9 cellular contexts compared by ENCODE assay signal in genomic region chr1:31372961-31373896, GRCh38. TPM values are rescaled to one million over a fixed set of nuclear protein-coding genes. Genes with fewer than 3 reads are reported as not detected.
DNase-seq lines count a peak whose midpoint lies in the region; FAIRE-seq and TF ChIP-seq lines count a peak whose summit lies in the region.
"Had no signal": no experiment of that assay in that cellular context is flagged by ENCODE, and none has a peak within 500 bp of the region (broad histone marks: within the 10 kb centered on the region; RNA-seq: fewer than 3 reads in every experiment).

Gene FABP3, minus strand, starts transcription at chr1:31373076. Its CDS starts 62 bp downstream, at chr1:31373014.

- H3K27me3 ChIP-seq in bronchial epithelial cell (ENCODE audit: control insufficient read depth, insufficient read depth, low read length) (no peaks in the 10 kb centered on the region), iPS-18a (ENCODE audit: control insufficient read depth, insufficient read depth, low read length) (peaks cover 5% of the 10 kb centered on the region)

- TF ChIP-seq POLR2A in GM12891 (IDR thresholded peaks at IDR 0.05; ENCODE audit: low read depth, low read length), result no peak

- H3K36me3 ChIP-seq in bronchial epithelial cell (ENCODE audit: control insufficient read depth, insufficient read depth, low read length) (no peaks in the 10 kb centered on the region), iPS-18a (ENCODE audit: control insufficient read depth, low read depth, low read length) (no peaks in the 10 kb centered on the region)

- FAIRE-seq in GM12891 (lab: Jason Lieb, UNC) (peak; percentile 61), bronchial epithelial cell (lab: Jason Lieb, UNC) (no peak)
- FAIRE-seq: islet of Langerhans had no signal

- H3K27ac ChIP-seq in iPS-18a (ENCODE audit: low read length), result peak within 1 kb of the TSS; percentile 60

- peaks cover 18% of the 10 kb centered on the region for H3K4me1 ChIP-seq in iPS-18a (ENCODE audit: control insufficient read depth, low read depth, low read length)

- peak within 1 kb of the TSS; percentile 83 for H3K9ac ChIP-seq in iPS-18a (ENCODE audit: low read length)

- DNase-seq in 8988T (peak; percentile 43), GM12891 (ENCODE audit: insufficient read length, low spot score) (peak; percentile 50), bronchial epithelial cell (ENCODE audit: low read depth) (peak; percentile 11), renal cortical epithelial cell (ENCODE audit: low read depth) (peak; percentile 59), HK-2 (ENCODE audit: unreplicated experiment) (no peak)
- no peak for DNase-seq in stimulated activated naive CD4-positive, alpha-beta T cell treated with Interleukin-2 at 50 U/mL for 16 hours (lab: John Stamatoyannopoulos, UW)

- H3K9me3 ChIP-seq in iPS-18a (ENCODE audit: control insufficient read depth, low read depth, low read length), result no peaks in the 10 kb centered on the region

- TF ChIP-seq CTCF in bronchial epithelial cell (IDR thresholded peaks at IDR 0.05; ENCODE audit: insufficient read depth, low read length, severe bottlenecking), result no peak

- H3K4me3 ChIP-seq in bronchial epithelial cell (ENCODE audit: low read depth, low read length) (peak within 1 kb of the TSS; percentile 32), iPS-18a (ENCODE audit: low read length) (peak within 1 kb of the TSS; percentile 79)

TF ChIP-seq in GM12891, 5 proteins besides CTCF, POLR2A, EP300 and RAD21:
- TF ChIP-seq POU2F2 (IDR thresholded peaks at IDR 0.05; ENCODE audit: low read depth, low read length) (no peak), PAX5 (IDR thresholded peaks at IDR 0.05; ENCODE audit: insufficient read depth, low read length, severe bottlenecking) (no peak), TAF1 (IDR thresholded peaks at IDR 0.05; ENCODE audit: low read depth, low read length) (no peak), SPI1 (IDR thresholded peaks at IDR 0.05; ENCODE audit: low read depth, low read length) (no peak), POLR2AphosphoS5 (IDR thresholded peaks at IDR 0.05; ENCODE audit: low read depth, low read length) (no peak)

TF ChIP-seq in PFSK-1, 5 proteins besides CTCF, POLR2A, EP300 and RAD21:
- TF ChIP-seq FOXP2 (optimal IDR thresholded peaks at IDR 0.05; ENCODE audit: borderline replicate concordance, extremely low read depth, extremely low read length, insufficient read depth) (peak; percentile 22), REST (IDR thresholded peaks at IDR 0.05; ENCODE audit: insufficient read depth in 1 of 2, low read depth in 2 of 2, low read length in 2 of 2) (no peak)
TF ChIP-seq in PFSK-1: peak in this region for 1.

RNA-seq across cellular contexts. Expression of gene FABP3, which starts in this region (rescaled TPM):
- polyA plus RNA-seq in GM12891 (2012; ENCODE audit: low read depth, missing spikeins), result 13.0 TPM
- polyA plus RNA-seq in PFSK-1 (2012; ENCODE audit: insufficient read length, low read depth), result 15.8 TPM
- 0.79 and 3.8 TPM in 2 replicates for total RNA-seq in bronchial epithelial cell
- 11.3 and 74.1 TPM in 2 replicates for total RNA-seq in renal cortical epithelial cell

Comparison
In these comparisons a context has a peak if more than half of its experiments do, and no peak if none do; other contexts are left out.
1. DNase-seq: peak in 8988T (single experiment), GM12891 (single experiment), bronchial epithelial cell (single experiment) and renal cortical epithelial cell (single experiment); none in HK-2 (single experiment) and stimulated activated naive CD4-positive, alpha-beta T cell treated with Interleukin-2 at 50 U/mL for 16 hours (single experiment).